In the genomic region with DNA sequence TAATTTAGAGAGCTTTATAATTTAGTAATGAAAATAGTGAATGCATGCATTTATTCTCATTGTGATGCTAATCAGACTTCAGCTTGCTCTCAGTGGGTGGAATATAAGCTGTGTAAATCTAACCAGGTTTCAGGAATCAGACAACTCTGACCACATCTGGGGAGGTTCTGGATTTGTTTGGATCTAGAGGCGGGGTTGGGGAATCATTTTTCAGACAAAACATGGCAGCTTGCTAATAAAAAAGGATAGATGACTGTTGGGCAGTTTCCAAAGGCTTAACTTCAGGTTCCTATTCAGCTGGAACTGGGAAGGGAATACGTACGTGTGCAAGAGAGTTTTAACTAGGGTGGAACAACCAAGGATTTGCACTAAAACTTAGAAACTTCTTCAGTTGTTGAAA, we compare ENCODE assay signal across 1 cellular context.
TF ChIP-seq lines count a peak whose summit lies in the region.

No MANE protein-coding gene starts in this region.

TF ChIP-seq in GM23338, 12 proteins besides CTCF, POLR2A, EP300 and RAD21 (continued from another document):
- TF ChIP-seq STAT1 (IDR thresholded peaks at IDR 0.05; ENCODE audit: unreplicated experiment) (no peak), NANOG (IDR thresholded peaks at IDR 0.05; ENCODE audit: borderline replicate concordance) (no peak), ZNF331 (CRISPR knock-in tag; IDR thresholded peaks at IDR 0.05; ENCODE audit: low read depth) (no peak)
- TF ChIP-seq, protein P1, sequence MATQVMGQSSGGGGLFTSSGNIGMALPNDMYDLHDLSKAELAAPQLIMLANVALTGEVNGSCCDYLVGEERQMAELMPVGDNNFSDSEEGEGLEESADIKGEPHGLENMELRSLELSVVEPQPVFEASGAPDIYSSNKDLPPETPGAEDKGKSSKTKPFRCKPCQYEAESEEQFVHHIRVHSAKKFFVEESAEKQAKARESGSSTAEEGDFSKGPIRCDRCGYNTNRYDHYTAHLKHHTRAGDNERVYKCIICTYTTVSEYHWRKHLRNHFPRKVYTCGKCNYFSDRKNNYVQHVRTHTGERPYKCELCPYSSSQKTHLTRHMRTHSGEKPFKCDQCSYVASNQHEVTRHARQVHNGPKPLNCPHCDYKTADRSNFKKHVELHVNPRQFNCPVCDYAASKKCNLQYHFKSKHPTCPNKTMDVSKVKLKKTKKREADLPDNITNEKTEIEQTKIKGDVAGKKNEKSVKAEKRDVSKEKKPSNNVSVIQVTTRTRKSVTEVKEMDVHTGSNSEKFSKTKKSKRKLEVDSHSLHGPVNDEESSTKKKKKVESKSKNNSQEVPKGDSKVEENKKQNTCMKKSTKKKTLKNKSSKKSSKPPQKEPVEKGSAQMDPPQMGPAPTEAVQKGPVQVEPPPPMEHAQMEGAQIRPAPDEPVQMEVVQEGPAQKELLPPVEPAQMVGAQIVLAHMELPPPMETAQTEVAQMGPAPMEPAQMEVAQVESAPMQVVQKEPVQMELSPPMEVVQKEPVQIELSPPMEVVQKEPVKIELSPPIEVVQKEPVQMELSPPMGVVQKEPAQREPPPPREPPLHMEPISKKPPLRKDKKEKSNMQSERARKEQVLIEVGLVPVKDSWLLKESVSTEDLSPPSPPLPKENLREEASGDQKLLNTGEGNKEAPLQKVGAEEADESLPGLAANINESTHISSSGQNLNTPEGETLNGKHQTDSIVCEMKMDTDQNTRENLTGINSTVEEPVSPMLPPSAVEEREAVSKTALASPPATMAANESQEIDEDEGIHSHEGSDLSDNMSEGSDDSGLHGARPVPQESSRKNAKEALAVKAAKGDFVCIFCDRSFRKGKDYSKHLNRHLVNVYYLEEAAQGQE (IDR thresholded peaks at IDR 0.05; ENCODE audit: unreplicated experiment), result no peak
